Comparison of ENCODE assay signal across 27 cellular contexts in genomic region chr19:9044449-9044848, GRCh38. TPM values are rescaled to one million over a fixed set of nuclear protein-coding genes. Genes with fewer than 3 reads are reported as not detected.
DNase-seq lines count a peak whose midpoint lies in the region; ATAC-seq and TF ChIP-seq lines count a peak whose summit lies in the region.
"Had no signal": no experiment of that assay in that cellular context is flagged by ENCODE, and none has a peak within 500 bp of the region (broad histone marks: within the 10 kb centered on the region; RNA-seq: fewer than 3 reads in every experiment).

No MANE protein-coding gene starts in this region.

- POLR2A ChIA-PET in Panc1 (lab: Charles Lee), result no interaction called here

- H2AFZ ChIP-seq in trophoblast cell (ENCODE audit: insufficient read depth, low read length, poor library complexity), result no peak overlapping the region

- no peak overlapping the region for H3K4me2 ChIP-seq in trophoblast cell (ENCODE audit: low read length)
- H3K4me2 ChIP-seq: BLaER1 had no signal

- CTCF ChIA-PET in Panc1 (lab: Charles Lee), result interaction anchor here (0.7 kb wide), 1 partner anchor 152 kb away, joined by 4 read pairs; no protein-coding TSS in a partner anchor

- H4K12ac ChIP-seq in trophoblast cell (ENCODE audit: low read depth, low read length), result no peak overlapping the region

- TF ChIP-seq CTCF in Panc1 (IDR thresholded peaks at IDR 0.05), result no peak

- intact Hi-C loops in Panc1 (cut with micrococcal nuclease; ENCODE audit: unreplicated experiment), result no loop called here

- H3K79me2 ChIP-seq in trophoblast cell (ENCODE audit: control insufficient read depth, insufficient read depth, low read length, poor library complexity), result no peaks in the 10 kb centered on the region

- H3K79me1 ChIP-seq in trophoblast cell (ENCODE audit: low read length), result peaks cover 8% of the 10 kb centered on the region

- H3K9ac ChIP-seq in trophoblast cell (ENCODE audit: low read length), result no peak overlapping the region
- H3K9ac ChIP-seq: BLaER1 had no signal

- H3K9me3 ChIP-seq in Panc1 (ENCODE audit: control insufficient read depth, insufficient read depth, low read depth, low read length), result no peaks in the 10 kb centered on the region
- no peaks in the 10 kb centered on the region for H3K9me3 ChIP-seq in trophoblast cell (ENCODE audit: insufficient read depth, low read depth, low read length)
- H3K9me3 ChIP-seq: BE2C, BLaER1 had no signal

- in situ Hi-C loops in Panc1 (cut with HindIII; ENCODE audit: low pct_unique_long_range_greater_than_20kb, low sequenced_read_pairs), result no loop called here

- no peaks in the 10 kb centered on the region for H3K36me3 ChIP-seq in Panc1 (ENCODE audit: control insufficient read depth, insufficient read depth, low read length)
- no peaks in the 10 kb centered on the region for H3K36me3 ChIP-seq in trophoblast cell (ENCODE audit: control insufficient read depth in 1 of 2, insufficient read depth in 2 of 2, low read length in 2 of 2)
- H3K36me3 ChIP-seq: BE2C, BLaER1 had no signal

- H3K27me3 ChIP-seq in Panc1 (ENCODE audit: control insufficient read depth, insufficient read depth, low read length), result no peaks in the 10 kb centered on the region
- H3K27me3 ChIP-seq in trophoblast cell (ENCODE audit: insufficient read depth, low read length), result no peaks in the 10 kb centered on the region
- H3K27me3 ChIP-seq: BE2C, BLaER1 had no signal

- H3K4me3 ChIP-seq in Panc1 (ENCODE audit: low read depth in 2 of 2, low read length in 2 of 2), result no peak overlapping the region
- H3K4me3 ChIP-seq in trophoblast cell (ENCODE audit: low read depth, low read length), result no peak overlapping the region
- H3K4me3 ChIP-seq: BLaER1, GM12878 had no signal

- no peak overlapping the region for H4K91ac ChIP-seq in trophoblast cell (ENCODE audit: low read depth, low read length)

- H2BK120ac ChIP-seq in trophoblast cell (ENCODE audit: insufficient read depth, low read length, poor library complexity), result no peak overlapping the region

- no peak overlapping the region for H3K14ac ChIP-seq in trophoblast cell (ENCODE audit: low read length)

- no peak overlapping the region for H4K8ac ChIP-seq in trophoblast cell (ENCODE audit: low read depth, low read length)

- no peak overlapping the region for H3K4ac ChIP-seq in trophoblast cell (ENCODE audit: low read depth, low read length)

- no peak for ATAC-seq in Panc1
- no peak for ATAC-seq in GM21529 (IDR thresholded peaks at IDR 0.05; ENCODE audit: unreplicated experiment)
- ATAC-seq in GM19452 (IDR thresholded peaks at IDR 0.05; ENCODE audit: unreplicated experiment), result no peak
- ATAC-seq: GM12878 had no signal

- H2AK5ac ChIP-seq in trophoblast cell (ENCODE audit: low read length), result no peak overlapping the region

- H3K4me1 ChIP-seq in Panc1 (ENCODE audit: control insufficient read depth, insufficient read depth, low read length), result no peaks in the 10 kb centered on the region
- H3K4me1 ChIP-seq in trophoblast cell (ENCODE audit: control insufficient read depth in 1 of 2, insufficient read depth in 2 of 2, low read length in 2 of 2), result peaks cover 5 to 7% of the 10 kb centered on the region in 2 experiments
- H3K4me1 ChIP-seq: BE2C, BLaER1 had no signal

- H3K27ac ChIP-seq in Panc1 (ENCODE audit: low read length), result peak overlapping the region; percentile 21; the same call in 1 of the 2 replicates
- no peak overlapping the region for H3K27ac ChIP-seq in trophoblast cell (ENCODE audit: low read depth, low read length)
- H3K27ac ChIP-seq: BLaER1 had no signal

- no peak overlapping the region for H2BK5ac ChIP-seq in trophoblast cell (ENCODE audit: low read depth, low read length, poor library complexity)

- H3K18ac ChIP-seq in trophoblast cell (ENCODE audit: low read length), result no peak overlapping the region

- no peak for DNase-seq in Panc1 (ENCODE audit: low read depth, low spot score)
- DNase-seq in trophoblast cell, result peak; percentile 37 to 57
- no peak for DNase-seq in amniotic stem cell (lab: John Stamatoyannopoulos, UW)
- DNase-seq: 8988T; ACHN; BE2C; C1 segment of cervical spinal cord; CD4-positive, alpha-beta memory T cell; CD4-positive, CD25-positive, alpha-beta regulatory T cell; CD8-positive, alpha-beta memory T cell; COR-L47; DMS 273 treated with DMSO at 0.1 percent for 48 hours; DMS153; DMS53; DMS79; DND-41; EL; GDM1 had no signal

- no peak overlapping the region for H3K23ac ChIP-seq in trophoblast cell (ENCODE audit: low read length)

- H2BK12ac ChIP-seq in trophoblast cell (ENCODE audit: low read length), result no peak overlapping the region

- BruUV-seq in Panc1 (replicated peaks; lab: Mats Ljungman, UMichigan), result no TSS peak

- WGBS in trophoblast cell (ENCODE audit: extremely low coverage, insufficient coverage, insufficient read length), result no CpG with 5 or more reads among the region's 3 CpGs

RNA-seq across cellular contexts. Expression of gene MUC16, which starts 34.2 kb away (rescaled TPM):
- 3.4 TPM for total RNA-seq in Panc1 (2021; ENCODE audit: unreplicated experiment)
- 27.5 TPM for polyA plus RNA-seq in Panc1 (2012; ENCODE audit: insufficient read length)
- polyA plus RNA-seq in trophoblast cell (2013), result 0.08 and 0.10 TPM in 2 replicates
- total RNA-seq: A673; CD4-positive, alpha-beta memory T cell; Daoy; G401; GM12878 had no signal
- polyA plus RNA-seq: AG04450; CD14-positive monocyte; CD4-positive, alpha-beta memory T cell; CD4-positive, CD25-positive, alpha-beta regulatory T cell had no signal

RNA-seq across cellular contexts. Expression of gene OR1M1, which starts 42.4 kb away (rescaled TPM):
- total RNA-seq in Panc1 (2021; ENCODE audit: unreplicated experiment), result not detected
- not detected for polyA plus RNA-seq in Panc1 (2012; ENCODE audit: insufficient read length)
- polyA plus RNA-seq in trophoblast cell (2013), result 0.03 and 0.04 TPM in 2 replicates
- total RNA-seq: A673; CD4-positive, alpha-beta memory T cell; CD4-positive, CD25-positive, alpha-beta regulatory T cell; CD8-positive, alpha-beta memory T cell; Daoy; G401; GM12878 had no signal
- polyA plus RNA-seq: AG04450; CD14-positive monocyte; CD4-positive, alpha-beta memory T cell; CD4-positive, CD25-positive, alpha-beta regulatory T cell; CD8-positive, alpha-beta memory T cell; GM12878 had no signal

Comparison
In these comparisons a context has a peak if more than half of its experiments do, and no peak if none do; other contexts are left out.
1. DNase-seq: peak in trophoblast cell (2 of 2); none in Panc1 (single experiment) and amniotic stem cell (single experiment).